In genomic region chr1:118970451-118970850, GRCh38 we compare ENCODE assay signal across 21 cellular contexts. TPM values are rescaled to one million over a fixed set of nuclear protein-coding genes. Genes with fewer than 3 reads are reported as not detected.
DNase-seq lines count a peak whose midpoint lies in the region; ATAC-seq, FAIRE-seq and TF ChIP-seq lines count a peak whose summit lies in the region.
"Had no signal": no experiment of that assay in that cellular context is flagged by ENCODE, and none has a peak within 500 bp of the region (broad histone marks: within the 10 kb centered on the region; RNA-seq: fewer than 3 reads in every experiment).

No MANE protein-coding gene starts in this region.

- H3K27ac ChIP-seq in MM.1S (ENCODE audit: low read length): peak overlapping the region; percentile 65; the same call in 1 of the 2 replicates
- H3K27ac ChIP-seq in psoas muscle: peak overlapping the region; percentile 62
- H3K27ac ChIP-seq in tibial artery: peak overlapping the region in 1 of 2 donors; percentile 95
- H3K27ac ChIP-seq: BLaER1 had no signal

- TF ChIP-seq CTCF in MM.1S (IDR thresholded peaks at IDR 0.05; ENCODE audit: low read length): no peak
- TF ChIP-seq CTCF in psoas muscle (IDR thresholded peaks at IDR 0.05): no peak
- no peak for TF ChIP-seq CTCF in tibial artery (IDR thresholded peaks at IDR 0.05)
- TF ChIP-seq CTCF in endothelial cell (IDR thresholded peaks at IDR 0.05; ENCODE audit: unreplicated experiment): no peak

- peak in 2 of 4 donors; percentile 24 to 51 for ATAC-seq in psoas muscle
- ATAC-seq: GM23338, HepG2 had no signal

- H3F3A ChIP-seq in MM.1S (ENCODE audit: insufficient read depth, low read length): peaks cover 3% of the 10 kb centered on the region; the same call in 1 of the 2 replicates

- DNase-seq in GM19239 (ENCODE audit: insufficient read length, low spot score): no peak
- peak; percentile 38 for DNase-seq in MM.1S
- peak; percentile 31 for DNase-seq in RPMI8226
- DNase-seq in psoas muscle: no peak
- DNase-seq in HT-29 (ENCODE audit: low spot score): no peak
- DNase-seq in tibial artery: no peak
- no peak for DNase-seq in endothelial cell (ENCODE audit: low spot score)
- DNase-seq in activated CD8-positive, alpha-beta memory T cell treated with anti-CD3 and anti-CD28 coated beads for 24 hours: no peak
- DNase-seq: 8988T; Calu3; CD4-positive, alpha-beta memory T cell; HCEC 1CT had no signal

- no peaks in the 10 kb centered on the region for H4K20me1 ChIP-seq in MM.1S (ENCODE audit: insufficient read depth, low read length)
- H4K20me1 ChIP-seq: BLaER1 had no signal

- H3K4me2 ChIP-seq in MM.1S (ENCODE audit: low read depth, low read length): no peak overlapping the region
- H3K4me2 ChIP-seq: BLaER1, GM23338 had no signal

- peaks cover 23% of the 10 kb centered on the region for H3K36me3 Mint-ChIP-seq in endothelial cell (ENCODE audit: low read depth, unreplicated experiment)
- H3K36me3 Mint-ChIP-seq: CD14-positive monocyte; CD4-positive, alpha-beta memory T cell; IgD-negative memory B cell had no signal

- H3K9me3 Mint-ChIP-seq in endothelial cell (ENCODE audit: unreplicated experiment): no peaks in the 10 kb centered on the region
- H3K9me3 Mint-ChIP-seq: GM23338, IgD-negative memory B cell had no signal

- H3K36me3 ChIP-seq in MM.1S (replicated peaks; ENCODE audit: insufficient read depth, low read length) (no peaks in the 10 kb centered on the region), psoas muscle (ENCODE audit: insufficient read depth in 1 of 2, low read depth in 1 of 2) (no peaks in the 10 kb centered on the region), tibial artery (no peaks in the 10 kb centered on the region)
- H3K36me3 ChIP-seq: BLaER1 had no signal

- H3K27me3 Mint-ChIP-seq in endothelial cell (ENCODE audit: unreplicated experiment): peaks cover 2% of the 10 kb centered on the region

- FAIRE-seq in GM19239 (lab: Jason Lieb, UNC): peak; percentile 33
- FAIRE-seq: G401.6, GM12891, H54, HepG2 had no signal

- no peaks in the 10 kb centered on the region for H3K9me3 ChIP-seq in MM.1S (replicated peaks; ENCODE audit: insufficient read depth, low read length)
- H3K9me3 ChIP-seq in psoas muscle: no peaks in the 10 kb centered on the region
- no peaks in the 10 kb centered on the region for H3K9me3 ChIP-seq in tibial artery
- H3K9me3 ChIP-seq: BLaER1 had no signal

- H2AFZ ChIP-seq in MM.1S (ENCODE audit: low read length): no peak overlapping the region
- H2AFZ ChIP-seq: GM23338 had no signal

- intact Hi-C loops in psoas muscle (cut with DNase I): no loop called here
- intact Hi-C loops in tibial artery (cut with DNase I; ENCODE audit: low total_unique reads): no loop called here

- H3K9me2 ChIP-seq in MM.1S (replicated peaks; ENCODE audit: insufficient read depth, low read length): no peaks in the 10 kb centered on the region

- H3K4me1 Mint-ChIP-seq in endothelial cell (ENCODE audit: unreplicated experiment): peaks cover 21% of the 10 kb centered on the region
- H3K4me1 Mint-ChIP-seq: CD14-positive monocyte; CD4-positive, alpha-beta memory T cell; GM23338; IgD-negative memory B cell had no signal

- H3K4me3 Mint-ChIP-seq in endothelial cell (ENCODE audit: unreplicated experiment): no peak overlapping the region
- H3K4me3 Mint-ChIP-seq: CD14-positive monocyte; CD4-positive, alpha-beta memory T cell; GM23338; IgD-negative memory B cell had no signal

- WGBS in psoas muscle, 3 donors: 25 to 51% (median 34%) methylated on average over 2 of the region's 2 CpGs

- no peak overlapping the region for H3K4me3 ChIP-seq in MM.1S (ENCODE audit: low read length)
- no peak overlapping the region for H3K4me3 ChIP-seq in psoas muscle
- H3K4me3 ChIP-seq in tibial artery: no peak overlapping the region
- H3K4me3 ChIP-seq: BLaER1, GM23338 had no signal

- no peak overlapping the region for H3K27ac Mint-ChIP-seq in endothelial cell (ENCODE audit: unreplicated experiment)
- H3K27ac Mint-ChIP-seq: CD14-positive monocyte; CD4-positive, alpha-beta memory T cell; GM23338; IgD-negative memory B cell had no signal

- H3K27me3 ChIP-seq in MM.1S (replicated peaks; ENCODE audit: insufficient read depth, low read length): no peaks in the 10 kb centered on the region
- no peaks in the 10 kb centered on the region for H3K27me3 ChIP-seq in psoas muscle (ENCODE audit: insufficient read depth in 3 of 3, low read length in 2 of 3)
- no peaks in the 10 kb centered on the region for H3K27me3 ChIP-seq in tibial artery
- H3K27me3 ChIP-seq: BLaER1 had no signal

- H3K9ac ChIP-seq in MM.1S (ENCODE audit: low read length): no peak overlapping the region
- H3K9ac ChIP-seq: BLaER1 had no signal

- H3K4me1 ChIP-seq in MM.1S (ENCODE audit: low read length): peaks cover 29% of the 10 kb centered on the region
- H3K4me1 ChIP-seq in psoas muscle: peaks cover 96% of the 10 kb centered on the region
- peaks cover 0 to 100% (median 53%) of the 10 kb centered on the region in 4 donors for H3K4me1 ChIP-seq in tibial artery
- H3K4me1 ChIP-seq: BLaER1 had no signal

- H3K79me2 ChIP-seq in MM.1S (ENCODE audit: low read length): no peaks in the 10 kb centered on the region

RNA-seq across cellular contexts. Expression of gene TBX15, which starts 17.7 kb away (rescaled TPM):
- total RNA-seq in psoas muscle (100 to 1,000 TPM in 3 of 4 donors, 10 to 100 TPM in 1; 62.5 to 220 (median 143) TPM), endothelial cell (ENCODE audit: unreplicated experiment) (38.0 TPM)
- 100 to 1,000 TPM in 1 of 3 donors, 10 to 100 TPM in 2; 37.0 to 105 (median 53.8) TPM for polyA plus RNA-seq in psoas muscle
- total RNA-seq in HT-29 (2014; rRNA removed; shearing (Covaris generic)): 0.03 TPM in 1 of 2 replicates, not detected in the other
- total RNA-seq: Calu3; CD4-positive, alpha-beta memory T cell had no signal
- polyA plus RNA-seq: AG04450, CD14-positive monocyte, GM23338, IgD-negative memory B cell had no signal

Comparison
In these comparisons a context has a peak if more than half of its experiments do, and no peak if none do; other contexts are left out.
1. DNase-seq: peak in MM.1S (single experiment) and RPMI8226 (single experiment); none in GM19239 (single experiment), psoas muscle (0 of 2), HT-29 (single experiment), tibial artery (0 of 2), endothelial cell (single experiment) and activated CD8-positive, alpha-beta memory T cell treated with anti-CD3 and anti-CD28 coated beads for 24 hours (single experiment).
2. RNA of gene TBX15, which starts 17.7 kb away (total RNA-seq): 62.5 to 220 TPM in psoas muscle and 38.0 TPM in endothelial cell (single experiment); 0.03 TPM in HT-29; every median in the first group is over 10 times any median in the second.